Comparison of ENCODE assay signal across 17 cellular contexts in the genomic region with DNA sequence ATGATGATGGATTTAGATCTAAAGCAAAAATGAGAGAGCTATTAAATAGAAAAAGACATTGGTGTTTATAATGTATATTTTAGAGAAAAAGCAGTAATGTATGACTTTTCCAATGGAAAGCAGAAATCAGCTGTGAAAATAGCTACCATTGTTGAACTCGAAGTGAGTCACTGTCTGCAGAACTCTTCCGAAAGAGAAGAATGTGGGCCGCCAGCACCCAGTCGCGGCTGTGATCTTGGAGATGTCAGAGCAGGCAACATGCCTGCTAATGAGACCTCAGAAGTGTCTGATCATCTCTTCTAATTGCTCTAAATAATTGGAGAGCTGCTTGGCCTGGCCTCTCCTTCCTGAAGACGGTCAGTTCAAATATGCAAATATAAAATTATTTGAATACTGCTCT.
DNase-seq lines count a peak whose midpoint lies in the region; ATAC-seq and TF ChIP-seq lines count a peak whose summit lies in the region.
"Had no signal": no experiment of that assay in that cellular context is flagged by ENCODE, and none has a peak within 500 bp of the region (broad histone marks: within the 10 kb centered on the region; RNA-seq: fewer than 3 reads in every experiment).

No MANE protein-coding gene starts in this region.

- no peaks in the 10 kb centered on the region for H3K27me3 ChIP-seq in smooth muscle cell (ENCODE audit: low read depth)
- H3K27me3 ChIP-seq: BE2C, MG63 had no signal

- POLR2A ChIA-PET in GM10248 (lab: Yijun Ruan, JAX), result no interaction called here

- peak overlapping the region; percentile 60 for H3K4me2 ChIP-seq in smooth muscle cell
- H3K4me2 ChIP-seq: PC-9 had no signal

- peak overlapping the region; percentile 4 for H3K9ac ChIP-seq in smooth muscle cell (ENCODE audit: low read depth)

- H3K79me2 ChIP-seq in smooth muscle cell (ENCODE audit: low read depth), result no peaks in the 10 kb centered on the region

- no peaks in the 10 kb centered on the region for H3K9me3 ChIP-seq in smooth muscle cell (replicated peaks; ENCODE audit: low read depth)
- H3K9me3 ChIP-seq: BE2C, MG63 had no signal

- no peak for ATAC-seq in HG03097 (IDR thresholded peaks at IDR 0.05; ENCODE audit: low FRiP score, unreplicated experiment)
- ATAC-seq: HepG2 had no signal

- H3K4me3 ChIP-seq in fibroblast of pulmonary artery (replicated peaks; ENCODE audit: low read depth, low read length) (no peak overlapping the region), smooth muscle cell (no peak overlapping the region)
- H3K4me3 ChIP-seq: MG63, PC-9 had no signal

- no peak for TF ChIP-seq CTCF in fibroblast of pulmonary artery (IDR thresholded peaks at IDR 0.05; ENCODE audit: low read length, missing control alignments)
- no peak for TF ChIP-seq CTCF in smooth muscle cell (IDR thresholded peaks at IDR 0.05; ENCODE audit: borderline replicate concordance, insufficient read depth, poor library complexity, severe bottlenecking)
- TF ChIP-seq CTCF in GM10248 (IDR thresholded peaks at IDR 0.05; ENCODE audit: control extremely low read depth, extremely low read depth, low read depth, missing control alignments), result no peak

- no peaks in the 10 kb centered on the region for H3K36me3 ChIP-seq in smooth muscle cell (ENCODE audit: low read depth)
- H3K36me3 ChIP-seq: BE2C, MG63 had no signal

- 17% methylated on average over 6 of the region's 6 CpGs for WGBS in smooth muscle cell (ENCODE audit: low lambda C conversion rate)

- peak; percentile 48 for DNase-seq in RPMI7951 (ENCODE audit: low read depth)
- DNase-seq in astrocyte of the hippocampus (ENCODE audit: low read depth, low spot score), result peak; percentile 82
- DNase-seq in fibroblast of pulmonary artery (ENCODE audit: low read depth), result peak; percentile 35
- DNase-seq in smooth muscle cell (lab: John Stamatoyannopoulos, UW; ENCODE audit: unreplicated experiment), result no peak
- no peak for DNase-seq in activated T-cell treated with anti-CD3 and anti-CD28 coated beads for 4 hours
- no peak for DNase-seq in GM10248 (ENCODE audit: extremely low spot score)
- DNase-seq: ACHN, BE2C, DND-41, MG63, NCI-H446, NCI-H524 treated with DMSO at 0.1 percent for 48 hours, PC-9, Right ventricle myocardium superior, RPMI8226 had no signal

- no peaks in the 10 kb centered on the region for H3K4me1 ChIP-seq in smooth muscle cell (ENCODE audit: low read depth)
- H3K4me1 ChIP-seq: BE2C had no signal

- CTCF ChIA-PET in GM10248 (lab: Yijun Ruan, JAX), result interaction anchor here (0.8 to 1.1 kb wide), 2 partner anchors 646 to 656 kb away, joined by 3 read pairs; no protein-coding TSS in a partner anchor

- H2AFZ ChIP-seq in smooth muscle cell (ENCODE audit: low read depth), result no peak overlapping the region
- H2AFZ ChIP-seq: PC-9 had no signal

- H3K27ac ChIP-seq in smooth muscle cell (ENCODE audit: low read depth), result peak overlapping the region; percentile 89
- H3K27ac ChIP-seq: PC-9 had no signal

- no peaks in the 10 kb centered on the region for H4K20me1 ChIP-seq in smooth muscle cell (ENCODE audit: low read depth)

- peaks cover 5% of the 10 kb centered on the region for H3F3A ChIP-seq in smooth muscle cell (ENCODE audit: low read depth)

Comparison
In these comparisons a context has a peak if more than half of its experiments do, and no peak if none do; other contexts are left out.
1. DNase-seq: peak in RPMI7951 (single experiment), astrocyte of the hippocampus (single experiment) and fibroblast of pulmonary artery (single experiment); none in smooth muscle cell (single experiment), activated T-cell treated with anti-CD3 and anti-CD28 coated beads for 4 hours (single experiment) and GM10248 (single experiment).